8 cellular contexts compared by ENCODE assay signal in genomic region chr9:36486454-36486932, GRCh38.
DNase-seq lines count a peak whose midpoint lies in the region; ATAC-seq, FAIRE-seq and TF ChIP-seq lines count a peak whose summit lies in the region.

No MANE protein-coding gene starts in this region.

- H3K4me1 ChIP-seq in mucosa of stomach (ENCODE audit: control insufficient read depth, insufficient read depth, low read length) (peaks cover 17% of the 10 kb centered on the region), vagina (peaks cover 55% of the 10 kb centered on the region)

- intact Hi-C loops in vagina (cut with DNase I), result loop anchor here (10.0 kb wide), 1 partner anchor 82 kb away; the partner anchor contains the start of gene RNF38

- ATAC-seq in SK-N-SH treated with all-trans-retinoic acid at 6 μM for 48 hours, result peak; percentile 3

- TF ChIP-seq POLR2A in vagina (IDR thresholded peaks at IDR 0.05), result no peak

- peak overlapping the region; percentile 89 for H3K4me3 ChIP-seq in H7 (ENCODE audit: insufficient read depth, low read depth, low read length)
- peak overlapping the region; percentile 77 for H3K4me3 ChIP-seq in mucosa of stomach (ENCODE audit: low read length)
- H3K4me3 ChIP-seq in vagina, result peak overlapping the region; percentile 95 to 97

- H3K27me3 ChIP-seq in H7 (ENCODE audit: control insufficient read depth, insufficient read depth, low read length) (no peaks in the 10 kb centered on the region), mucosa of stomach (ENCODE audit: control insufficient read depth, insufficient read depth, low read length) (no peaks in the 10 kb centered on the region), vagina (no peaks in the 10 kb centered on the region)

- DNase-seq in DMS79 (lab: John Stamatoyannopoulos, UW) (peak; percentile 14), H7 (no peak), vagina (ENCODE audit: extremely low spot score in 2 of 2) (no peak), NCI-H2227 treated with DMSO at 0.1 percent for 48 hours (lab: John Stamatoyannopoulos, UW) (no peak), frontal cortex (ENCODE audit: low spot score in 2 of 2) (no peak)
- peak; percentile 8 for DNase-seq in effector CD4-positive, alpha-beta T cell

- H3K36me3 ChIP-seq in H7 (replicated peaks; ENCODE audit: control insufficient read depth, insufficient read depth, low read length), result no peaks in the 10 kb centered on the region; the same call in 1 of the 2 replicates
- H3K36me3 ChIP-seq in mucosa of stomach (ENCODE audit: control insufficient read depth, insufficient read depth, low read length), result no peaks in the 10 kb centered on the region
- no peaks in the 10 kb centered on the region for H3K36me3 ChIP-seq in vagina

- H3K9me3 ChIP-seq in mucosa of stomach (ENCODE audit: control insufficient read depth, low read length) (no peaks in the 10 kb centered on the region), vagina (no peaks in the 10 kb centered on the region)

- no peak for FAIRE-seq in frontal cortex (lab: Jason Lieb, UNC)

- H3K27ac ChIP-seq in vagina, result peak overlapping the region; percentile 91

- no peak for TF ChIP-seq CTCF in vagina (IDR thresholded peaks at IDR 0.05)

- H3K9ac ChIP-seq in mucosa of stomach (ENCODE audit: low read length), result peak overlapping the region; percentile 84

TF ChIP-seq in SK-N-SH treated with all-trans-retinoic acid at 6 μM for 48 hours, 23 proteins besides CTCF, POLR2A, EP300 and RAD21:
- TF ChIP-seq SNAI2 (CRISPR knock-in tag; IDR thresholded peaks at IDR 0.05) (no peak), ZNF8 (CRISPR knock-in tag; IDR thresholded peaks at IDR 0.05) (no peak), TOX (CRISPR knock-in tag; IDR thresholded peaks at IDR 0.05; ENCODE audit: borderline replicate concordance) (no peak), RARB (CRISPR knock-in tag; IDR thresholded peaks at IDR 0.05) (no peak)

Comparison
In these comparisons a context has a peak if more than half of its experiments do, and no peak if none do; other contexts are left out.
1. DNase-seq: peak in DMS79 (single experiment) and effector CD4-positive, alpha-beta T cell (single experiment); none in H7 (single experiment), vagina (0 of 2), NCI-H2227 treated with DMSO at 0.1 percent for 48 hours (single experiment) and frontal cortex (0 of 2).
2. Peak in every context shown above with its lines, with median percentiles within 50 percentile points of each other: H3K4me3 ChIP-seq.